Comparison of ENCODE assay signal across 20 cellular contexts in genomic region chr5:66933066-66933465, GRCh38.
DNase-seq lines count a peak whose midpoint lies in the region; ATAC-seq and TF ChIP-seq lines count a peak whose summit lies in the region.
"Had no signal": no experiment of that assay in that cellular context is flagged by ENCODE, and none has a peak within 500 bp of the region (broad histone marks: within the 10 kb centered on the region; RNA-seq: fewer than 3 reads in every experiment).

No MANE protein-coding gene starts in this region.

- TF ChIP-seq CTCF in OCI-LY7 (conservative IDR thresholded peaks at IDR 0.05; ENCODE audit: low read length) (no peak), GM13977 (IDR thresholded peaks at IDR 0.05; ENCODE audit: extremely low read depth, insufficient read depth, missing control alignments) (no peak), GM10266 (IDR thresholded peaks at IDR 0.05; ENCODE audit: control insufficient read depth, insufficient read depth, low read depth, missing control alignments) (no peak)

- CTCF ChIA-PET in OCI-LY7 (lab: Charles Lee; ENCODE audit: unreplicated experiment): no interaction called here

- no peaks in the 10 kb centered on the region for H4K20me1 ChIP-seq in OCI-LY7 (ENCODE audit: insufficient read depth, low read length)

- H3K9me3 ChIP-seq in OCI-LY7 (ENCODE audit: low read length): no peaks in the 10 kb centered on the region
- H3K9me3 ChIP-seq: left ventricle myocardium inferior, psoas muscle had no signal

- in situ Hi-C loops in GM13977 (cut with MboI; ENCODE audit: low pct_unique_long_range_greater_than_20kb, low sequenced_read_pairs, unreplicated experiment): no loop called here

- H3K27ac ChIP-seq in OCI-LY7 (ENCODE audit: low read depth, low read length, poor library complexity, severe bottlenecking): no peak overlapping the region
- H3K27ac ChIP-seq: cardiac muscle cell, left ventricle myocardium inferior, psoas muscle had no signal

- BruUV-seq in OCI-LY7 (replicated peaks; lab: Mats Ljungman, UMichigan): no TSS peak

- peaks cover 18% of the 10 kb centered on the region for H3K4me1 ChIP-seq in OCI-LY7 (ENCODE audit: insufficient read depth, low read length, poor library complexity, severe bottlenecking)
- H3K4me1 ChIP-seq: psoas muscle had no signal

- POLR2A ChIA-PET in OCI-LY7 (lab: Charles Lee): interaction anchor here (0.6 to 3.1 kb wide), 5 partner anchors 8 to 274 kb away, joined by 3 to 11 read pairs (median 4); no protein-coding TSS in a partner anchor

- intact Hi-C loops in OCI-LY7 (cut with micrococcal nuclease; ENCODE audit: unreplicated experiment): loop anchor here (5.0 kb wide), 2 partner anchors 121 to 274 kb away; no protein-coding TSS in a partner anchor

- no peaks in the 10 kb centered on the region for H3K9me2 ChIP-seq in OCI-LY7 (ENCODE audit: insufficient read depth, low read length)

- ATAC-seq in HG02763 (IDR thresholded peaks at IDR 0.05; ENCODE audit: unreplicated experiment): no peak
- ATAC-seq: HepG2; naive thymus-derived CD8-positive, alpha-beta T cell; psoas muscle had no signal

- DNase-seq in HS-5 (ENCODE audit: low read depth) (peak; percentile 33), amniotic epithelial cell (ENCODE audit: low read depth) (peak; percentile 33), fibroblast of the conjunctiva (ENCODE audit: low read depth) (peak; percentile 17), stromal cell of bone marrow (ENCODE audit: low read depth) (peak; percentile 25), OCI-LY7 (ENCODE audit: low spot score) (no peak), GM13977 (ENCODE audit: low spot score) (no peak), GM10266 (ENCODE audit: extremely low spot score) (no peak)
- DNase-seq: activated CD4-positive, alpha-beta T cell treated with anti-CD3 and anti-CD28 coated beads for 48 hours; activated naive CD4-positive, alpha-beta T cell treated with anti-CD3 and anti-CD28 coated beads, Interleukin-2, amount 10 ng/mL, durations not matched to agents 7 days and 5 days; activated T-cell treated with anti-CD3 and anti-CD28 coated beads for 4 hours; GF-D8; hypothalamus; left ventricle myocardium inferior; naive thymus-derived CD8-positive, alpha-beta T cell; NCI-H1092; NCI-H2171 treated with DMSO at 0.1 percent for 48 hours; psoas muscle had no signal

- H3K4me3 ChIP-seq in OCI-LY7 (ENCODE audit: low read depth, low read length, poor library complexity, severe bottlenecking): no peak overlapping the region
- H3K4me3 ChIP-seq: cardiac muscle cell, left ventricle myocardium inferior, psoas muscle had no signal

- no peak overlapping the region for H2AFZ ChIP-seq in OCI-LY7 (ENCODE audit: low read length)

- H3K36me3 ChIP-seq in OCI-LY7 (ENCODE audit: insufficient read depth, low read length): no peaks in the 10 kb centered on the region
- H3K36me3 ChIP-seq: cardiac muscle cell, left ventricle myocardium inferior had no signal

- no peak overlapping the region for H3K4me2 ChIP-seq in OCI-LY7 (ENCODE audit: low read length)

- no peaks in the 10 kb centered on the region for H3K79me2 ChIP-seq in OCI-LY7 (ENCODE audit: insufficient read depth, low read depth, low read length)

Comparison
In these comparisons a context has a peak if more than half of its experiments do, and no peak if none do; other contexts are left out.
1. DNase-seq: peak in HS-5 (single experiment), amniotic epithelial cell (single experiment), fibroblast of the conjunctiva (single experiment) and stromal cell of bone marrow (single experiment); none in OCI-LY7 (single experiment), GM13977 (single experiment) and GM10266 (single experiment).